ENCODE assay signal across 24 cellular contexts in genomic region chr18:57502624-57503023, GRCh38.
"Had no signal": no experiment of that assay in that cellular context is flagged by ENCODE, and none has a peak within 500 bp of the region (broad histone marks: within the 10 kb centered on the region; RNA-seq: fewer than 3 reads in every experiment).

No MANE protein-coding gene starts in this region.

- H3K27me3 ChIP-seq: suprapubic skin, testis, thyroid gland, tibial artery, tibial nerve, transverse colon, upper lobe of left lung, upper lobe of right lung, uterus, vagina had no signal

- H3K36me3 ChIP-seq: stomach, suprapubic skin, thoracic aorta, thyroid gland, tibial artery, tibial nerve, transverse colon, upper lobe of left lung, upper lobe of right lung, uterus, vagina had no signal

- H3K4me3 ChIP-seq: stomach, suprapubic skin, testis, thoracic aorta, thyroid gland, tibial artery, tibial nerve, transverse colon, upper lobe of left lung, upper lobe of right lung, uterus, vagina had no signal

- DNase-seq: stimulated activated CD4-positive, alpha-beta T cell treated with anti-CD3 and anti-CD28 coated beads, Interleukin-2, amount 100 ng/mL, for 48 hours; stimulated activated CD4-positive, alpha-beta T cell treated with anti-CD3 and anti-CD28 coated beads, Interleukin-4, amount 100 ng/mL, for 1 hour; stimulated activated CD4-positive, alpha-beta T cell treated with anti-CD3 and anti-CD28 coated beads, Interleukin-4, amount 100 ng/mL, for 24 hours; stimulated activated CD4-positive, alpha-beta T cell treated with anti-CD3 and anti-CD28 coated beads, Interleukin-4, amount 100 ng/mL, for 4 hours; stimulated activated CD8-positive, alpha-beta memory T cell treated with anti-CD3 and anti-CD28 coated beads, Interleukin-4, amount 100 ng/mL, for 48 hours; stimulated activated naive B cell treated with anti-CD40 and anti-IgM and Interleukin-4, amounts not matched to agents 10 μg/mL and 1 μg/mL and 100 μg/mL, for 72 hours; stimulated activated naive CD4-positive, alpha-beta T cell; stimulated activated naive CD4-positive, alpha-beta T cell treated with Interleukin-2 at 50 U/mL for 16 hours; stimulated activated naive CD8-positive, alpha-beta T cell treated with anti-CD3 and anti-CD28 coated beads, Interleukin-15, amount 100 ng/mL, for 72 hours; stimulated activated naive CD8-positive, alpha-beta T cell treated with anti-CD3 and anti-CD28 coated beads, Interleukin-15, Interleukin-2, amounts not matched to agents 100 U/mL and 50 U/mL, for 24 hours; stomach; substantia nigra; testis; thyroid gland; tibial artery; transverse colon; trophoblast cell; upper lobe of right lung; uterus had no signal

- H3K9me3 ChIP-seq: stomach, suprapubic skin, testis, thoracic aorta, thyroid gland, tibial artery, tibial nerve, transverse colon, upper lobe of left lung, upper lobe of right lung, uterus, vagina had no signal

- H3K4me1 ChIP-seq: stomach, suprapubic skin, testis, thyroid gland, tibial nerve, transverse colon, upper lobe of left lung, upper lobe of right lung, uterus, vagina had no signal

- H3K27ac ChIP-seq: stomach, suprapubic skin, testis, thoracic aorta, thyroid gland, tibial artery, tibial nerve, transverse colon, upper lobe of left lung, upper lobe of right lung, uterus, vagina had no signal
